ENCODE assay signal across 8 cellular contexts in the genomic region with DNA sequence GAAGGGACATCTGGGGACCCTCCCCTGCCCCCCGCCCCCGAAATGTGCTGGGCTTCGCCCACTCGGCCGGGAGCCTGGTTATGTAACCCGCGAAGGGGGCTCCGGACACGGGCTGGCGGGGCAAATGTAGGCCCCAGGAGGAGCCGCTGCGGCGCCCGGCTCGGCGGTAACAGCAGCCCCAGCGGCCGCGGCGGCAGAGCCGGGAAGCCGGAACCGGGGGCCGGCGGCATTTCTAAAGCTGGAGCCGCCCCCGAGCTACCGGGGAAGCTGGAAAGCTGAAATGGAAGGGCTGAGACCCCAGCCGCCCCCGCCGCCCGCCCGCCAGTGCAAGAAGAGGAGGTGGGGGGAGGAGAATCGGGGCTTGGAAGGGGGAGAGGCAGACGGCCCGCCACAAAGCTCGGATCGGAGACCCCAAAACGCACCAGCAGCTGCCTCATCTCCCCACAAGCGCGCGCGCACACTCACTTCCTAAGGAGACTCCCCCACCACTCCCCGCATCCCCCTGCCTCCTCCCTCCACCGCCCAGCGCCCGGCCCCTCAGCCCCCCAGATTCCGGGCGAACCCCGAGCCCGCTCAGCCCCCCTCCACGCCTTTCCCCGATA. TPM values are rescaled to one million over a fixed set of nuclear protein-coding genes. Genes with fewer than 3 reads are reported as not detected.
DNase-seq lines count a peak whose midpoint lies in the region; ATAC-seq, FAIRE-seq and TF ChIP-seq lines count a peak whose summit lies in the region.

No MANE protein-coding gene starts in this region.

- no peaks in the 10 kb centered on the region for H4K20me1 ChIP-seq in K562 (replicated peaks; ENCODE audit: control insufficient read depth, insufficient read depth, low read length)

- no peak for TF ChIP-seq RAD21 in K562 (CRISPR knock-in tag; conservative IDR thresholded peaks at IDR 0.05 in 1 of 2, IDR thresholded peaks at IDR 0.05 in 1 of 2)

- H3K4me3 ChIP-seq in SK-N-MC (peak overlapping the region; percentile 95), K562 (peak overlapping the region; percentile 54)

- intact Hi-C loops in K562 (cut with micrococcal nuclease): no loop called here

- TF ChIP-seq EP300 in K562 (IDR thresholded peaks at IDR 0.05; ENCODE audit: low read length): no peak

- in situ Hi-C loops in K562 (cut with MboI): no loop called here

- no peaks in the 10 kb centered on the region for H3K27me3 ChIP-seq in K562 (ENCODE audit: control insufficient read depth in 2 of 2, insufficient read depth in 2 of 2, low read length in 2 of 2)

- BruUV-seq in K562 (replicated peaks; lab: Mats Ljungman, UMichigan): no TSS peak

- peak; percentile 50 for DNase-seq in NCI-H2227 (lab: John Stamatoyannopoulos, UW; ENCODE audit: unreplicated experiment)
- no peak for DNase-seq in NCI-H2227 treated with DMSO at 0.1 percent for 48 hours (lab: John Stamatoyannopoulos, UW)
- no peak for DNase-seq in SK-N-MC (ENCODE audit: low read depth, low spot score)
- peak; percentile 52 to 67 (median 60) for DNase-seq in K562 (ENCODE audit: extremely low read depth in 1 of 4, low spot score in 3 of 4)
- DNase-seq in islet precursor cell: peak; percentile 75
- DNase-seq in stimulated activated CD4-positive, alpha-beta T cell treated with anti-CD3 and anti-CD28 coated beads, Interleukin-2, amount 100 ng/mL, for 4 hours (ENCODE audit: low read depth): peak; percentile 11

- CTCF ChIA-PET in K562 (lab: Yijun Ruan, JAX; ENCODE audit: low intra/inter-chr PET ratio): no interaction called here

- 3% methylated on average over 29 of the region's 53 CpGs for WGBS in K562 (ENCODE audit: insufficient coverage, low coverage, missing lambda C conversion rate)

- no peaks in the 10 kb centered on the region for H3K9me1 ChIP-seq in K562 (ENCODE audit: control insufficient read depth, insufficient read depth, low read length)

- peaks cover 5% of the 10 kb centered on the region; the same call in 2 of the 3 replicates for H3K79me2 ChIP-seq in K562 (ENCODE audit: control insufficient read depth, insufficient read depth, low read length)

- H3K36me3 ChIP-seq in SK-N-MC (ENCODE audit: insufficient read depth, low read length) (peaks cover 18% of the 10 kb centered on the region), K562 (ENCODE audit: control insufficient read depth, insufficient read depth, low read length) (peaks cover 7% of the 10 kb centered on the region; the same call in 1 of the 3 replicates)

- peak overlapping the region; percentile 88 for H2AFZ ChIP-seq in K562 (ENCODE audit: low read depth, low read length)

- no peak for FAIRE-seq in K562 (lab: Jason Lieb, UNC)

- H3K4me1 ChIP-seq in K562 (replicated peaks in 1 of 2; ENCODE audit: control insufficient read depth in 2 of 2, insufficient read depth in 2 of 2, low read length in 2 of 2): peaks cover 42 to 47% of the 10 kb centered on the region in 2 experiments

- TF ChIP-seq POLR2A in K562 (conservative IDR thresholded peaks at IDR 0.05): no peak; the same call in 1 of the 2 replicates

- peak overlapping the region; percentile 96 for H3K27ac ChIP-seq in SK-N-MC
- H3K27ac ChIP-seq in K562 (ENCODE audit: extremely low read depth, low read depth, low read length): peak overlapping the region; percentile 88

- peak overlapping the region; percentile 87 for H3K9ac ChIP-seq in SK-N-MC (ENCODE audit: insufficient read length)
- peak overlapping the region; percentile 70 to 91 for H3K9ac ChIP-seq in K562 (ENCODE audit: insufficient read depth in 1 of 2, low read depth in 2 of 2, low read length in 2 of 2)

- H3K9me3 ChIP-seq in SK-N-MC (ENCODE audit: low read depth, low read length) (no peaks in the 10 kb centered on the region), K562 (replicated peaks; ENCODE audit: control insufficient read depth, insufficient read depth, low read depth, low read length) (no peaks in the 10 kb centered on the region)

- TF ChIP-seq CTCF in K562 (IDR thresholded peaks at IDR 0.05 in 2 of 3, conservative IDR thresholded peaks at IDR 0.05 in 1 of 3; ENCODE audit: insufficient read depth in 2 of 3, low read depth in 1 of 3, low read length in 3 of 3): no peak

- POLR2A ChIA-PET in K562 (lab: Yijun Ruan, JAX): interaction anchor here (0.5 to 2.1 kb wide), 6 partner anchors 10 to 107 kb away, joined by 3 to 11 read pairs (median 3); a partner anchor contains a TSS

- ATAC-seq in K562: peak; percentile 24
- ATAC-seq in HG02759 (IDR thresholded peaks at IDR 0.05; ENCODE audit: unreplicated experiment): no peak
- ATAC-seq in HG03520 (IDR thresholded peaks at IDR 0.05; ENCODE audit: unreplicated experiment): no peak

- H3K4me2 ChIP-seq in K562 (ENCODE audit: insufficient read depth, low read length): peak overlapping the region; percentile 83

TF ChIP-seq in K562, 482 proteins besides CTCF, POLR2A, EP300 and RAD21 (continues in another document):
- TF ChIP-seq, protein P1, sequence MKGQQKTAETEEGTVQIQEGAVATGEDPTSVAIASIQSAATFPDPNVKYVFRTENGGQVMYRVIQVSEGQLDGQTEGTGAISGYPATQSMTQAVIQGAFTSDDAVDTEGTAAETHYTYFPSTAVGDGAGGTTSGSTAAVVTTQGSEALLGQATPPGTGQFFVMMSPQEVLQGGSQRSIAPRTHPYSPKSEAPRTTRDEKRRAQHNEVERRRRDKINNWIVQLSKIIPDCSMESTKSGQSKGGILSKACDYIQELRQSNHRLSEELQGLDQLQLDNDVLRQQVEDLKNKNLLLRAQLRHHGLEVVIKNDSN (CRISPR knock-in tag; IDR thresholded peaks at IDR 0.05): no peak
- no peak for TF ChIP-seq DNMT1 (IDR thresholded peaks at IDR 0.05)
- TF ChIP-seq ZNF699 (CRISPR knock-in tag; IDR thresholded peaks at IDR 0.05; ENCODE audit: insufficient replicate concordance): no peak
- no peak for TF ChIP-seq NCOR1 (IDR thresholded peaks at IDR 0.05)
- no peak for TF ChIP-seq NBN (IDR thresholded peaks at IDR 0.05; ENCODE audit: low read depth)
- peak in 2 of 3 experiments; percentile 46 to 57 for TF ChIP-seq YY1 (IDR thresholded peaks at IDR 0.05; ENCODE audit: borderline replicate concordance in 1 of 3, control insufficient read depth in 1 of 3, extremely low read depth in 1 of 3, insufficient read depth in 3 of 3, insufficient read length in 1 of 3, insufficient replicate concordance in 2 of 3, low read depth in 1 of 3, low read length in 2 of 3)
- TF ChIP-seq, protein P2, sequence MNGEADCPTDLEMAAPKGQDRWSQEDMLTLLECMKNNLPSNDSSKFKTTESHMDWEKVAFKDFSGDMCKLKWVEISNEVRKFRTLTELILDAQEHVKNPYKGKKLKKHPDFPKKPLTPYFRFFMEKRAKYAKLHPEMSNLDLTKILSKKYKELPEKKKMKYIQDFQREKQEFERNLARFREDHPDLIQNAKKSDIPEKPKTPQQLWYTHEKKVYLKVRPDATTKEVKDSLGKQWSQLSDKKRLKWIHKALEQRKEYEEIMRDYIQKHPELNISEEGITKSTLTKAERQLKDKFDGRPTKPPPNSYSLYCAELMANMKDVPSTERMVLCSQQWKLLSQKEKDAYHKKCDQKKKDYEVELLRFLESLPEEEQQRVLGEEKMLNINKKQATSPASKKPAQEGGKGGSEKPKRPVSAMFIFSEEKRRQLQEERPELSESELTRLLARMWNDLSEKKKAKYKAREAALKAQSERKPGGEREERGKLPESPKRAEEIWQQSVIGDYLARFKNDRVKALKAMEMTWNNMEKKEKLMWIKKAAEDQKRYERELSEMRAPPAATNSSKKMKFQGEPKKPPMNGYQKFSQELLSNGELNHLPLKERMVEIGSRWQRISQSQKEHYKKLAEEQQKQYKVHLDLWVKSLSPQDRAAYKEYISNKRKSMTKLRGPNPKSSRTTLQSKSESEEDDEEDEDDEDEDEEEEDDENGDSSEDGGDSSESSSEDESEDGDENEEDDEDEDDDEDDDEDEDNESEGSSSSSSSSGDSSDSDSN (IDR thresholded peaks at IDR 0.05; ENCODE audit: borderline replicate concordance in 1 of 2, low read depth in 2 of 2, low read length in 2 of 2): peak; percentile 93 to 95

RNA-seq across cellular contexts. Expression of a gene that starts 1.5 kb away (rescaled TPM):
- total RNA-seq in K562 (2011; cell fraction: chromatin; rRNA removed; ENCODE audit: low replicate concordance): 59.2 and 97.9 TPM in 2 replicates
- 48.7 and 51.7 TPM in 2 replicates for total RNA-seq in K562 (2011; cell fraction: nucleolus; rRNA removed)
- 38.8 and 40.4 TPM in 2 replicates for total RNA-seq in K562 (2011; cell fraction: nucleoplasm; rRNA removed)
- total RNA-seq in K562 (2014; rRNA removed) (29.3 and 37.4 TPM in 2 replicates), K562 (2014; rRNA removed; fragmentation: Illumina TruSeq; extraction: Trizol) (19.9 and 20.7 TPM in 2 replicates), K562 (2015; rRNA removed; fragmentation: Illumina TruSeq; extraction: Trizol) (22.5 and 23.0 TPM in 2 replicates), K562 (2021) (46.8 and 50.5 TPM in 2 replicates)
- polyA plus RNA-seq in K562 (2011; rRNA removed) (17.8 and 29.3 TPM in 2 replicates), K562 (2014; fragmentation: Illumina TruSeq; extraction: Trizol) (29.2 and 41.2 TPM in 2 replicates), K562 (2014; fragmentation: Nextera tagmentation; extraction: Ambion mirVana) (1 to 10 TPM; 7.4 to 9.1 TPM), K562 (2014; rRNA removed) (29.4 and 33.6 TPM in 2 replicates)
- polyA plus RNA-seq in K562 (2011; cell fraction: cytosol; rRNA removed): 17.5 and 31.8 TPM in 2 replicates
- polyA plus RNA-seq in K562 (2011; cell fraction: nucleus; rRNA removed): 86.1 and 88.9 TPM in 2 replicates
- 41.7 and 43.1 TPM in 2 replicates for polyA plus RNA-seq in K562 (2012)
- polyA minus RNA-seq in K562 (2011; rRNA and poly(A)+ RNA removed): 24.6 and 35.2 TPM in 2 replicates
- polyA minus RNA-seq in K562 (2011; cell fraction: cytosol; rRNA and poly(A)+ RNA removed): 19.4 and 32.6 TPM in 2 replicates
- 17.5 and 27.2 TPM in 2 replicates for polyA minus RNA-seq in K562 (2011; cell fraction: nucleus; rRNA and poly(A)+ RNA removed)

RNA-seq across cellular contexts. Expression of a gene that starts 47.0 kb away (rescaled TPM):
- 8.2 and 28.4 TPM in 2 replicates for total RNA-seq in K562 (2011; cell fraction: chromatin; rRNA removed; ENCODE audit: low replicate concordance)
- 44.5 and 57.0 TPM in 2 replicates for total RNA-seq in K562 (2011; cell fraction: nucleolus; rRNA removed)
- total RNA-seq in K562 (2011; cell fraction: nucleoplasm; rRNA removed): 25.6 and 29.5 TPM in 2 replicates
- total RNA-seq in K562 (2014; rRNA removed): 9.8 and 13.2 TPM in 2 replicates
- 2.2 and 2.6 TPM in 2 replicates for total RNA-seq in K562 (2014; rRNA removed; fragmentation: Illumina TruSeq; extraction: Trizol)
- 9.3 and 9.4 TPM in 2 replicates for total RNA-seq in K562 (2015; rRNA removed; fragmentation: Illumina TruSeq; extraction: Trizol)
- 23.8 and 24.4 TPM in 2 replicates for total RNA-seq in K562 (2021)
- polyA plus RNA-seq in K562 (2011; rRNA removed): 9.3 and 15.7 TPM in 2 replicates
- 18.2 and 58.0 TPM in 2 replicates for polyA plus RNA-seq in K562 (2011; cell fraction: cytosol; rRNA removed)
- 9.6 and 14.9 TPM in 2 replicates for polyA plus RNA-seq in K562 (2011; cell fraction: nucleus; rRNA removed)
- polyA plus RNA-seq in K562 (2012): 25.0 and 36.1 TPM in 2 replicates
- 5.5 and 16.0 TPM in 2 replicates for polyA plus RNA-seq in K562 (2014; fragmentation: Illumina TruSeq; extraction: Trizol)
- polyA plus RNA-seq in K562 (2014; fragmentation: Nextera tagmentation; extraction: Ambion mirVana): 1 to 10 TPM; 2.9 to 3.7 TPM
- polyA plus RNA-seq in K562 (2014; rRNA removed): 18.1 and 26.9 TPM in 2 replicates
- polyA minus RNA-seq in K562 (2011; rRNA and poly(A)+ RNA removed): 5.4 and 7.7 TPM in 2 replicates
- polyA minus RNA-seq in K562 (2011; cell fraction: cytosol; rRNA and poly(A)+ RNA removed): 29.4 and 32.0 TPM in 2 replicates
- polyA minus RNA-seq in K562 (2011; cell fraction: nucleus; rRNA and poly(A)+ RNA removed): 7.9 and 9.3 TPM in 2 replicates

Comparison
In these comparisons a context has a peak if more than half of its experiments do, and no peak if none do; other contexts are left out.
1. DNase-seq: peak in NCI-H2227 (single experiment), K562 (4 of 4), islet precursor cell (single experiment) and stimulated activated CD4-positive, alpha-beta T cell treated with anti-CD3 and anti-CD28 coated beads, Interleukin-2, amount 100 ng/mL, for 4 hours (single experiment); none in NCI-H2227 treated with DMSO at 0.1 percent for 48 hours (single experiment) and SK-N-MC (single experiment).